Comparison of ENCODE assay signal across 8 cellular contexts in the genomic region with DNA sequence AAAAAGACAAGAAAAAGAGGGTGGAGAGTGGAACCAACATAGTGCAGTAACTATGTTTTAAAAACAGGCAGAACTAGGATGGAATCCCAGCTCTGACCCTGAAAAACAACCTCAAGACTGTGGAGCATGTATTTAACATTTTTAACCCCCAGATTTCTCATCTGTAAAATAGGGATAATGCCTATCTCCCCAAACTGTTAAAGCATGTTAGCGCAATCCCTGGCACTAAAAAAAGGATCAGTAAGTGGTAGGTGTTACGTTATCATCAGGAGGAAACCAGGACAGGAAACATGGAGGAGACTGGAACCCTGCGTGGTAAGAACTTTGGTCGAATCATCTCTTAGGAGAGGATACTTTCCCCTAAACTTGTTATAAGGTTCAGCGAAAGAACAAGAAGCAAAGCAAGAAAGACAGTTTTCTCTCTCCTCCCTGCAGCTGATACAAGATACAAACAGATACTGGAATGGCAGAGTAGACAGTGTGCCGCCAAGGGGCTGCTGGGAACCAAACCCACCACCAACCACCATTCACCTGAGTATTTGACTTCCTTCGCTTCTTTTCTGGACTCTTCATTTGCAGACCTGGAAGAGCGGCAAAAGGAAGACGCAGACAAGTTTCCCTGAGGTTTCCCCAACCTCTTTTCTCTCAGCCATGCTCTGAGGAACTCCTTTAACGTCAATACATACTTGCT. TPM values are rescaled to one million over a fixed set of nuclear protein-coding genes. Genes with fewer than 3 reads are reported as not detected.
A peak's percentile ranks its signal among the peaks of the same experiment; 100 is the strongest.
DNase-seq lines count a peak whose midpoint lies in the region; ATAC-seq, FAIRE-seq and TF ChIP-seq lines count a peak whose summit lies in the region.

No MANE protein-coding gene starts in this region.

- H3K36me3 ChIP-seq in astrocyte (ENCODE audit: insufficient read depth, low read length): peaks cover 21% of the 10 kb centered on the region
- peaks cover 0 to 22% (median 7%) of the 10 kb centered on the region in 4 donors for H3K36me3 ChIP-seq in transverse colon

- peak overlapping the region; percentile 89 for H3K27ac Mint-ChIP-seq in activated T-cell treated with anti-CD3 and anti-CD28 coated beads, Interleukin-2, amount 50 U/mL, for 72 hours
- peak overlapping the region; percentile 41 for H3K27ac Mint-ChIP-seq in astrocyte (ENCODE audit: unreplicated experiment)

- H3K27me3 Mint-ChIP-seq in activated T-cell treated with anti-CD3 and anti-CD28 coated beads, Interleukin-2, amount 50 U/mL, for 72 hours (ENCODE audit: low read depth): no peaks in the 10 kb centered on the region
- H3K27me3 Mint-ChIP-seq in astrocyte (ENCODE audit: low read depth, unreplicated experiment): no peaks in the 10 kb centered on the region

- H3K9me3 Mint-ChIP-seq in activated T-cell treated with anti-CD3 and anti-CD28 coated beads, Interleukin-2, amount 50 U/mL, for 72 hours: no peaks in the 10 kb centered on the region
- H3K9me3 Mint-ChIP-seq in astrocyte (ENCODE audit: unreplicated experiment): no peaks in the 10 kb centered on the region

- peaks cover 26% of the 10 kb centered on the region for H4K20me1 ChIP-seq in astrocyte (ENCODE audit: insufficient read depth, low read length)

- TF ChIP-seq CTCF in astrocyte (IDR thresholded peaks at IDR 0.05; ENCODE audit: insufficient read depth, low read depth, low read length) (no peak), lower leg skin (IDR thresholded peaks at IDR 0.05) (no peak), transverse colon (IDR thresholded peaks at IDR 0.05) (no peak)

- WGBS in lower leg skin, 2 donors: 23 to 25% methylated on average over 10 of the region's 10 CpGs
- WGBS in transverse colon (ENCODE audit: low coverage in 1 of 2), 2 donors: 22 to 30% methylated on average over 6 to 10 of the region's 10 CpGs

- TF ChIP-seq EP300 in transverse colon (IDR thresholded peaks at IDR 0.05; ENCODE audit: low read depth): no peak

- H3K4me3 ChIP-seq in astrocyte (ENCODE audit: insufficient read depth, low read depth, low read length) (peak overlapping the region; percentile 75), lower leg skin (ENCODE audit: low read depth, poor library complexity, severe bottlenecking) (peak overlapping the region; percentile 67), transverse colon (peak overlapping the region; percentile 62 to 95 (median 78))

- H3K79me2 ChIP-seq in astrocyte (ENCODE audit: insufficient read depth, low read length): peaks cover 37% of the 10 kb centered on the region

- in situ Hi-C loops in transverse colon (cut with MboI; ENCODE audit: low pct_ligation_motif_present in 1 of 4, low pct_unique_long_range_greater_than_20kb in 1 of 4, low sequenced_read_pairs in 3 of 4): loop anchor here in 3 of 4 donors (25.0 kb wide), 1 partner anchor 102 kb away; a partner anchor contains a TSS

- no peak for ATAC-seq in activated T-cell treated with anti-CD3 and anti-CD28 coated beads, Interleukin-2, amount 50 U/mL, for 72 hours (replicated peaks in 1 of 2)

- peak overlapping the region; percentile 87 for H3K4me2 ChIP-seq in astrocyte (ENCODE audit: low read length)

- no peaks in the 10 kb centered on the region for H3K27me3 ChIP-seq in astrocyte (ENCODE audit: insufficient read depth, low read length)
- H3K27me3 ChIP-seq in transverse colon: no peaks in the 10 kb centered on the region

- no peak for TF ChIP-seq POLR2A in lower leg skin (IDR thresholded peaks at IDR 0.05)
- no peak for TF ChIP-seq POLR2A in transverse colon (IDR thresholded peaks at IDR 0.05)

- peaks cover under 1 to 9% of the 10 kb centered on the region in 2 donors for H3K36me3 Mint-ChIP-seq in activated T-cell treated with anti-CD3 and anti-CD28 coated beads, Interleukin-2, amount 50 U/mL, for 72 hours (ENCODE audit: insufficient read depth in 2 of 2)
- H3K36me3 Mint-ChIP-seq in astrocyte (ENCODE audit: low read depth, unreplicated experiment): peaks cover 17% of the 10 kb centered on the region

- H3K9me3 ChIP-seq in astrocyte (ENCODE audit: insufficient read depth, low read depth, low read length) (no peaks in the 10 kb centered on the region), transverse colon (no peaks in the 10 kb centered on the region)

- peaks cover 61% of the 10 kb centered on the region for H3K4me1 Mint-ChIP-seq in activated T-cell treated with anti-CD3 and anti-CD28 coated beads, Interleukin-2, amount 50 U/mL, for 72 hours (ENCODE audit: low read depth)
- H3K4me1 Mint-ChIP-seq in astrocyte (ENCODE audit: low read depth, unreplicated experiment): peaks cover 27% of the 10 kb centered on the region

- no peak overlapping the region for H3K27ac ChIP-seq in astrocyte (ENCODE audit: low read depth, low read length)
- peak overlapping the region; percentile 95 to 99 (median 96) for H3K27ac ChIP-seq in transverse colon

- intact Hi-C loops in lower leg skin (cut with DNase I; ENCODE audit: low total_unique reads) (loop anchor here (10.0 kb wide), 1 partner anchor 54 kb away; no protein-coding TSS in a partner anchor), transverse colon (cut with DNase I; ENCODE audit: low total_unique reads) (no loop called here)

- no peak overlapping the region for H2AFZ ChIP-seq in astrocyte (ENCODE audit: low read depth, low read length)

- no peak for DNase-seq in activated T-cell treated with anti-CD3 and anti-CD28 coated beads, Interleukin-2, amount 50 U/mL, for 72 hours
- DNase-seq in activated T-cell treated with anti-CD3 and anti-CD28 coated beads for 4 hours: no peak
- no peak for DNase-seq in astrocyte (ENCODE audit: low read depth)
- no peak for DNase-seq in lower leg skin (ENCODE audit: low spot score in 2 of 2)
- DNase-seq in transverse colon: no peak
- no peak for DNase-seq in midbrain (lab: John Stamatoyannopoulos, UW)
- DNase-seq in NCI-H226: no peak
- no peak for DNase-seq in HuH-7 (ENCODE audit: low spot score)

- H3K4me1 ChIP-seq in astrocyte (ENCODE audit: insufficient read depth, low read length) (peaks cover 35% of the 10 kb centered on the region), transverse colon (peaks cover 11 to 46% (median 35%) of the 10 kb centered on the region in 4 donors)

- FAIRE-seq in astrocyte (lab: Jason Lieb, UNC): no peak

- H3K9ac ChIP-seq in astrocyte (ENCODE audit: low read length): peak overlapping the region; percentile 91

- peak overlapping the region; percentile 92 to 94 for H3K4me3 Mint-ChIP-seq in activated T-cell treated with anti-CD3 and anti-CD28 coated beads, Interleukin-2, amount 50 U/mL, for 72 hours
- H3K4me3 Mint-ChIP-seq in astrocyte (ENCODE audit: unreplicated experiment): peak overlapping the region; percentile 92

RNA-seq across cellular contexts. Expression of a gene that starts 1.0 kb away (rescaled TPM):
- total RNA-seq in activated T-cell treated with anti-CD3 and anti-CD28 coated beads, Interleukin-2, amount 50 U/mL, for 72 hours: 10 to 100 TPM; 43.6 to 45.3 TPM
- total RNA-seq in astrocyte: 20.0 and 21.8 TPM in 2 replicates
- total RNA-seq in lower leg skin: 10 to 100 TPM; 31.9 to 38.0 (median 36.3) TPM
- 10 to 100 TPM; 23.3 to 63.7 (median 29.0) TPM for total RNA-seq in transverse colon

RNA-seq across cellular contexts. Expression of a gene that starts 4.7 kb away (rescaled TPM):
- 10 to 100 TPM; 28.0 to 48.0 TPM for total RNA-seq in activated T-cell treated with anti-CD3 and anti-CD28 coated beads, Interleukin-2, amount 50 U/mL, for 72 hours
- total RNA-seq in astrocyte: 89.2 and 96.4 TPM in 2 replicates
- 10 to 100 TPM; 52.1 to 84.1 (median 63.7) TPM for total RNA-seq in lower leg skin
- 10 to 100 TPM; 54.1 to 94.1 (median 83.6) TPM for total RNA-seq in transverse colon

RNA-seq across cellular contexts. Expression of a gene that starts 10.0 kb away (rescaled TPM):
- total RNA-seq in activated T-cell treated with anti-CD3 and anti-CD28 coated beads, Interleukin-2, amount 50 U/mL, for 72 hours: 10 to 100 TPM; 55.8 to 58.6 TPM
- total RNA-seq in astrocyte: 391 and 397 TPM in 2 replicates
- total RNA-seq in lower leg skin: 10 to 100 TPM; 45.4 to 68.9 (median 66.4) TPM
- total RNA-seq in transverse colon: 100 to 1,000 TPM in 2 of 4 donors, 10 to 100 TPM in 2; 71.1 to 149 (median 92.0) TPM

RNA-seq across cellular contexts. Expression of a gene that starts 13.9 kb away (rescaled TPM):
- 100 to 1,000 TPM; 251 to 304 TPM for total RNA-seq in activated T-cell treated with anti-CD3 and anti-CD28 coated beads, Interleukin-2, amount 50 U/mL, for 72 hours
- total RNA-seq in astrocyte: 36.5 and 37.9 TPM in 2 replicates
- 10 to 100 TPM; 40.0 to 58.7 (median 45.3) TPM for total RNA-seq in lower leg skin
- total RNA-seq in transverse colon: 10 to 100 TPM in 3 of 4 donors, not detected in 1; 28.9 to 41.4 (median 35.2) TPM

RNA-seq across cellular contexts. Expression of a gene that starts 22.6 kb away (rescaled TPM):
- total RNA-seq in activated T-cell treated with anti-CD3 and anti-CD28 coated beads, Interleukin-2, amount 50 U/mL, for 72 hours: 10 to 100 TPM; 45.5 to 55.1 TPM
- total RNA-seq in astrocyte (46.6 and 51.5 TPM in 2 replicates), lower leg skin (10 to 100 TPM; 38.7 to 45.3 (median 41.6) TPM), transverse colon (10 to 100 TPM; 32.7 to 42.4 (median 36.0) TPM)
